27 cellular contexts compared by ENCODE assay signal in genomic region chr11:115985896-115986295, GRCh38.
"Had no signal": no experiment of that assay in that cellular context is flagged by ENCODE, and none has a peak within 500 bp of the region (broad histone marks: within the 10 kb centered on the region; RNA-seq: fewer than 3 reads in every experiment).

No MANE protein-coding gene starts in this region.

- H3K4me1 ChIP-seq: SJSA1 had no signal

- H3K27ac ChIP-seq: cardiac muscle cell, SJSA1 had no signal

- DNase-seq: activated CD4-positive, alpha-beta T cell treated with anti-CD3 and anti-CD28 coated beads for 36 hours; activated CD4-positive, alpha-beta T cell treated with anti-CD3 and anti-CD28 coated beads, Interleukin-2, amount 10 ng/mL, durations not matched to agents 7 days and 5 days; activated CD4-positive, alpha-beta T cell treated with anti-CD3 and anti-CD28 coated beads, Interleukin-2, amount 50 U/mL, for 48 hours; activated CD8-positive, alpha-beta T cell treated with anti-CD3 and anti-CD28 coated beads, Interleukin-2, amount 10 ng/mL, durations not matched to agents 7 days and 5 days; activated gamma-delta T cell treated with Interleukin-2 at 50 U/mL for 16 hours; activated naive CD4-positive, alpha-beta T cell treated with anti-CD3 and anti-CD28 coated beads for 36 hours; activated naive CD8-positive, alpha-beta T cell treated with anti-CD3 and anti-CD28 coated beads, Interleukin-2, amount 50 U/mL, for 24 hours; activated T-cell treated with anti-CD3 and anti-CD28 coated beads for 4 hours; activated T-cell treated with anti-CD3 and anti-CD28 coated beads, Interleukin-2, amount 50 U/mL, for 4 hours; anterior cingulate cortex; Karpas-422; KBM-7; NCI-H1105; NCI-H1436 treated with DMSO at 0.1 percent for 48 hours; NCI-H1694 treated with DMSO at 0.1 percent for 48 hours; NCI-H2029; NCI-H345; NCI-H524 treated with DMSO at 0.1 percent for 48 hours; RPMI8226; SHP77 treated with DMSO at 0.1 percent for 48 hours; SK-N-SH had no signal

- ATAC-seq: activated CD4-positive, alpha-beta T cell treated with anti-CD3 and anti-CD28 coated beads for 36 hours; activated CD4-positive, CD25-positive, alpha-beta regulatory T cell treated with anti-CD3 and anti-CD28 coated beads, Interleukin-2, amount 50 U/mL, for 24 hours; activated CD8-positive, alpha-beta T cell treated with anti-CD3 and anti-CD28 coated beads, Interleukin-2, amount 10 ng/mL, durations not matched to agents 7 days and 5 days; activated naive CD8-positive, alpha-beta T cell treated with anti-CD3 and anti-CD28 coated beads, Interleukin-2, amount 50 U/mL, for 24 hours; activated T-cell treated with anti-CD3 and anti-CD28 coated beads, Interleukin-2, amount 50 U/mL, for 4 hours; Panc1; WTC11 had no signal

- H3K4me2 ChIP-seq: SK-N-SH had no signal

- H3K9me3 ChIP-seq: SJSA1, SK-N-SH had no signal

- H3K36me3 ChIP-seq: cardiac muscle cell, SJSA1 had no signal

- H3K9ac ChIP-seq: SK-N-SH had no signal

- H3K27me3 ChIP-seq: cardiac muscle cell, SJSA1 had no signal

- FAIRE-seq: TTC549 had no signal

- H3K4me3 ChIP-seq: cardiac muscle cell, SJSA1 had no signal
